ENCODE assay signal across 9 cellular contexts in the genomic region with DNA sequence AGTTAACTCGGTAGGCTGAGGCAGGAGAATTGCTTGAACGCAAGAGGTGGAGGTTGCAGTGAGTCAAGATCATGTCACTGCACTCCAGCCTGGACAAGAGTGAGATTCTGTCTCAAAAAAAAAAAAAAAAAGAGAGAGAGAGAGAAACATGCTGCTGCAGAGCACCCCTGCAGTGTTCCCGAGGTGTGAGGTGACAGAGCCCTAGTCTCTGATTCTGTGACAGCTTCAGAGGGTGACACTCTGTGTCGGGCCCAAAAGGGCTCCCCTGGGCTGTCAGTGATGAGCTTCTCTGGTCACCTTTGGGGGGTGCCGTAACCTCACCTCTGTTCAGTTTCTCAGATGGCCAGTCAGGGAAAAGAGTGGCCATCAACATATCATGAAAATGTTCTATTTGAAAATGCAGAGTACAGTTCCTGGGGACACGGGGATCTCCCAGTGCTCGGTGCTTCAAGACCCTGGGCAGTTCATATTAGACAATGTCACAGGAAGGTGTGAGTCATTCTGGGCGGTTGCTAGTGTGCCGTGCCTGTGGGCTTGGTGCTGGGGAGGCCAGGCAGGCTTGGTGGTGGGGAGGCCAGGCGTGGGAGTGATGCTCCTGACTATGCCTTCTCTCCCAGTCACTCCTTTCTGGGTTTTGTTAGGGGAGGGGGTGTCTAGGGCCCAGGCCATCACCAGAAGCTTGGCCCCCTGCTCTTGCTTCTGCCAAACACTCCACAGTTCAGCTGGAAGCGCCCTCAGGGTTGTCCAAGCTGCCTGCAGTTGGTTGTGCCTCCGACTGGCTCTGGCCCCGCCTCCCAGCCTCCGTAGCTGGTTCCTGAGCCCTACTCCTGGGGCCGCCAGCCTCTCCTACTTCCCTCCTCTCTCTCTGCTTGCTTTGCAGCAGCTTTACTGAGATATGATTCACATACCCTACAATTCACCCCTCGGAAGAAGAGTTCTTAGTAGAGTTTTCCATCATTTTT. TPM values are rescaled to one million over a fixed set of nuclear protein-coding genes. Genes with fewer than 3 reads are reported as not detected.
A peak's percentile ranks its signal among the peaks of the same experiment; 100 is the strongest.
DNase-seq lines count a peak whose midpoint lies in the region; ATAC-seq and TF ChIP-seq lines count a peak whose summit lies in the region.
"Had no signal": no experiment of that assay in that cellular context is flagged by ENCODE, and none has a peak within 500 bp of the region (broad histone marks: within the 10 kb centered on the region; RNA-seq: fewer than 3 reads in every experiment).

No MANE protein-coding gene starts in this region.

- peak overlapping the region; percentile 25; the same call in 1 of the 2 replicates for H3K4me2 ChIP-seq in IMR-90 (ENCODE audit: low read depth, low read length)

- H3K27ac ChIP-seq in IMR-90 (ENCODE audit: insufficient read depth, low read length) = no peak overlapping the region
- peak overlapping the region; percentile 85 for H3K27ac ChIP-seq in epithelial cell of prostate
- H3K27ac ChIP-seq in skeletal muscle tissue (ENCODE audit: low read depth, low read length) = peak overlapping the region; percentile 8

- peak overlapping the region; percentile 46 for H2BK5ac ChIP-seq in IMR-90 (ENCODE audit: low read depth, low read length, poor library complexity, severe bottlenecking)

- no peak overlapping the region; the same call in none of the 2 replicates for H3K14ac ChIP-seq in IMR-90 (replicated peaks; ENCODE audit: low read depth, low read length)

- H3K4me3 ChIP-seq in IMR-90 (ENCODE audit: insufficient read depth, low read depth, low read length) (no peak overlapping the region), skeletal muscle tissue (ENCODE audit: low read length in 3 of 3) (no peak overlapping the region)

- TF ChIP-seq POLR2A in IMR-90 (IDR thresholded peaks at IDR 0.05; ENCODE audit: low read depth, low read length) = no peak

- POLR2A ChIA-PET in IMR-90 (lab: Charles Lee; ENCODE audit: unreplicated experiment) = interaction anchor here (0.6 kb wide), 1 partner anchor 12 kb away, joined by 10 read pairs; no protein-coding TSS in a partner anchor

- no peak overlapping the region for H3K56ac ChIP-seq in IMR-90 (ENCODE audit: extremely low read depth, insufficient read depth, low read length)

- dilution Hi-C loops in IMR-90 (cut with HindIII; ENCODE audit: low sequenced_read_pairs, unreplicated experiment) = no loop called here

- H3K9me3 ChIP-seq in IMR-90 (ENCODE audit: control insufficient read depth, insufficient read depth, low read length) (no peaks in the 10 kb centered on the region), skeletal muscle tissue (ENCODE audit: control insufficient read depth in 3 of 3, low read length in 3 of 3) (no peaks in the 10 kb centered on the region)

- no peak overlapping the region for H4K91ac ChIP-seq in IMR-90 (ENCODE audit: insufficient read depth, low read depth, low read length)

- peak overlapping the region; percentile 64; the same call in 1 of the 2 replicates for H3K23ac ChIP-seq in IMR-90 (ENCODE audit: low read depth, low read length)

- peak overlapping the region in 1 of 2 donors; percentile 77 for H3K4me3 Mint-ChIP-seq in CD14-positive monocyte
- H3K4me3 Mint-ChIP-seq: dendritic cell treated with granulocyte-macrophage colony-stimulating factor and Interleukin-4, amounts not matched to agents 40 ng/mL and 50 ng/mL, for 4 days had no signal

- H3K4me1 Mint-ChIP-seq in CD14-positive monocyte = peaks cover 42% of the 10 kb centered on the region

- H2BK20ac ChIP-seq in IMR-90 (ENCODE audit: low read depth, low read length) = no peak overlapping the region; the same call in 1 of the 2 replicates

- H2BK15ac ChIP-seq in IMR-90 (ENCODE audit: low read depth, low read length) = no peak overlapping the region

- peak overlapping the region; percentile 62; the same call in 1 of the 2 replicates for H2BK120ac ChIP-seq in IMR-90 (ENCODE audit: low read depth, low read length)

- no peak for TF ChIP-seq RAD21 in IMR-90 (IDR thresholded peaks at IDR 0.05; ENCODE audit: low read length)

- H3K36me3 Mint-ChIP-seq in CD14-positive monocyte = no peaks in the 10 kb centered on the region

- H4K5ac ChIP-seq in IMR-90 (ENCODE audit: low read depth, low read length) = no peak overlapping the region

- H3K79me1 ChIP-seq in IMR-90 (ENCODE audit: low read depth in 1 of 2, low read length in 2 of 2) = no peaks in the 10 kb centered on the region

- peak overlapping the region in 1 of 2 experiments; percentile 76; a peak in 2 of 4 replicates for H4K8ac ChIP-seq in IMR-90 (ENCODE audit: low read depth in 2 of 2, low read length in 2 of 2)

- in situ Hi-C loops in IMR-90 (cut with MboI; ENCODE audit: low sequenced_read_pairs) = no loop called here

- peak overlapping the region; percentile 33 for H2AK9ac ChIP-seq in IMR-90 (replicated peaks; ENCODE audit: low read depth, low read length, poor library complexity)

- H3K18ac ChIP-seq in IMR-90 (ENCODE audit: low read depth, low read length) = no peak overlapping the region

- H3K4me1 ChIP-seq in IMR-90 (ENCODE audit: control insufficient read depth, insufficient read depth, low read length) = peaks cover 14% of the 10 kb centered on the region
- H3K4me1 ChIP-seq in skeletal muscle tissue (ENCODE audit: control insufficient read depth in 3 of 3, insufficient read depth in 3 of 3, low read length in 3 of 3) = peaks cover 7 to 14% (median 10%) of the 10 kb centered on the region in 3 donors

- DNase-seq in CD14-positive monocyte (ENCODE audit: low spot score) = peak; percentile 58
- peak; percentile 69 for DNase-seq in IMR-90
- DNase-seq in activated CD4-positive, alpha-beta T cell treated with anti-CD3 and anti-CD28 coated beads for 48 hours = peak; percentile 84
- DNase-seq in epithelial cell of prostate (ENCODE audit: low read depth, low spot score) = no peak
- DNase-seq in NCI-H2107 treated with DMSO at 0.1 percent for 48 hours (lab: John Stamatoyannopoulos, UW; ENCODE audit: unreplicated experiment) = no peak

- peak overlapping the region in 6 of 7 donors; percentile 21 to 88 (median 76) for H3K27ac Mint-ChIP-seq in CD14-positive monocyte
- H3K27ac Mint-ChIP-seq: dendritic cell treated with granulocyte-macrophage colony-stimulating factor and Interleukin-4, amounts not matched to agents 40 ng/mL and 50 ng/mL, for 4 days had no signal

- no TSS peak for BruUV-seq in IMR-90 (replicated peaks; lab: Mats Ljungman, UMichigan)

- CTCF ChIA-PET in IMR-90 (lab: Yijun Ruan, JAX) = no interaction called here

- H3K4ac ChIP-seq in IMR-90 (ENCODE audit: low read depth, low read length) = peak overlapping the region; percentile 57

- 31% methylated on average over 6 of the region's 16 CpGs; no CpG with 5 or more reads in 1 of the 2 experiments for WGBS in IMR-90 (ENCODE audit: extremely low coverage in 2 of 2, insufficient read length in 1 of 2), 2 experiments

- H2AFZ ChIP-seq in IMR-90 (replicated peaks; ENCODE audit: low read length, poor library complexity) = peak overlapping the region; percentile 95

- H3K9me1 ChIP-seq in IMR-90 (ENCODE audit: insufficient read depth, low read length) = no peaks in the 10 kb centered on the region; the same call in 1 of the 2 replicates

- H3K27me3 ChIP-seq in IMR-90 (ENCODE audit: control insufficient read depth, insufficient read depth, low read length) (peaks cover 1% of the 10 kb centered on the region; the same call in 1 of the 2 replicates), skeletal muscle tissue (ENCODE audit: control insufficient read depth in 3 of 3, insufficient read depth in 3 of 3, low read length in 3 of 3) (peaks cover 0 to 15% (median 2%) of the 10 kb centered on the region in 3 donors)

- peaks cover 4 to 6% (median 4%) of the 10 kb centered on the region in 3 donors for H3K27me3 Mint-ChIP-seq in CD14-positive monocyte (ENCODE audit: low read depth in 3 of 3)
- H3K27me3 Mint-ChIP-seq: dendritic cell treated with granulocyte-macrophage colony-stimulating factor and Interleukin-4, amounts not matched to agents 40 ng/mL and 50 ng/mL, for 4 days had no signal

- intact Hi-C loops in CD14-positive monocyte (cut with micrococcal nuclease) = no loop called here
- intact Hi-C loops in IMR-90 (cut with micrococcal nuclease) = no loop called here

- TF ChIP-seq CTCF in CD14-positive monocyte (IDR thresholded peaks at IDR 0.05) (no peak), IMR-90 (conservative IDR thresholded peaks at IDR 0.05; ENCODE audit: low read depth, low read length) (no peak)

- H3K9ac ChIP-seq in IMR-90 (ENCODE audit: low read depth, low read length) = no peak overlapping the region
- peak overlapping the region in 1 of 3 donors; percentile 40 for H3K9ac ChIP-seq in skeletal muscle tissue (ENCODE audit: low read depth in 1 of 3, low read length in 3 of 3)

- peak; percentile 94 for ATAC-seq in IMR-90 (ENCODE audit: low read depth)
- ATAC-seq in HG03159 (IDR thresholded peaks at IDR 0.05; ENCODE audit: unreplicated experiment) = no peak
- no peak for ATAC-seq in GM21786 (IDR thresholded peaks at IDR 0.05; ENCODE audit: unreplicated experiment)

- H3K36me3 ChIP-seq in IMR-90 (ENCODE audit: control insufficient read depth, insufficient read depth, low read length) (no peaks in the 10 kb centered on the region), skeletal muscle tissue (ENCODE audit: control insufficient read depth in 3 of 3, insufficient read depth in 3 of 3, low read length in 3 of 3) (no peaks in the 10 kb centered on the region)

- H2AK5ac ChIP-seq in IMR-90 (ENCODE audit: low read depth, low read length) = no peak overlapping the region

- no peaks in the 10 kb centered on the region for H4K20me1 ChIP-seq in IMR-90 (ENCODE audit: insufficient read depth, low read length)

- H3K9me3 Mint-ChIP-seq in CD14-positive monocyte = no peaks in the 10 kb centered on the region
- H3K9me3 Mint-ChIP-seq: dendritic cell treated with granulocyte-macrophage colony-stimulating factor and Interleukin-4, amounts not matched to agents 40 ng/mL and 50 ng/mL, for 4 days had no signal

TF ChIP-seq in IMR-90, 13 proteins besides CTCF, POLR2A, EP300 and RAD21:
- TF ChIP-seq, protein P1, sequence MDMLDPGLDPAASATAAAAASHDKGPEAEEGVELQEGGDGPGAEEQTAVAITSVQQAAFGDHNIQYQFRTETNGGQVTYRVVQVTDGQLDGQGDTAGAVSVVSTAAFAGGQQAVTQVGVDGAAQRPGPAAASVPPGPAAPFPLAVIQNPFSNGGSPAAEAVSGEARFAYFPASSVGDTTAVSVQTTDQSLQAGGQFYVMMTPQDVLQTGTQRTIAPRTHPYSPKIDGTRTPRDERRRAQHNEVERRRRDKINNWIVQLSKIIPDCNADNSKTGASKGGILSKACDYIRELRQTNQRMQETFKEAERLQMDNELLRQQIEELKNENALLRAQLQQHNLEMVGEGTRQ (IDR thresholded peaks at IDR 0.05; ENCODE audit: low read depth, low read length) = no peak
- 0 out of 2 replicates have a peak, but pooled peaks have one; percentile 4 for TF ChIP-seq FOS (IDR thresholded peaks at IDR 0.05; ENCODE audit: low read depth, low read length)

RNA-seq across cellular contexts. Expression of gene CLDN5, which starts 52.5 kb away (rescaled TPM):
- under 1 TPM; 0.27 to 0.35 TPM for polyA plus RNA-seq in CD14-positive monocyte
- total RNA-seq in IMR-90 (2012; rRNA removed) = under 0.01 and 0.18 TPM in 2 replicates
- polyA plus RNA-seq in IMR-90 (2012; rRNA removed) = 0.17 and 0.21 TPM in 2 replicates
- 0.35 and 0.71 TPM in 2 replicates for polyA plus RNA-seq in IMR-90 (2012; cell fraction: cytosol; rRNA removed)
- polyA plus RNA-seq in IMR-90 (2012; cell fraction: nucleus; rRNA removed; ENCODE audit: low replicate concordance) = 0.17 TPM in 1 of 2 replicates, not detected in the other
- total RNA-seq in skeletal muscle tissue = 84.0 TPM

Comparison
In these comparisons a context has a peak if more than half of its experiments do, and no peak if none do; other contexts are left out.
1. DNase-seq: peak in CD14-positive monocyte (single experiment), IMR-90 (single experiment) and activated CD4-positive, alpha-beta T cell treated with anti-CD3 and anti-CD28 coated beads for 48 hours (single experiment); none in epithelial cell of prostate (single experiment) and NCI-H2107 treated with DMSO at 0.1 percent for 48 hours (single experiment).
2. RNA of gene CLDN5, which starts 52.5 kb away (total RNA-seq): 84.0 TPM in skeletal muscle tissue (single experiment); under 0.01 to 0.18 TPM in IMR-90; every median in the first group is over 10 times any median in the second.